ENCODE assay signal across 1 cellular context in the genomic region with DNA sequence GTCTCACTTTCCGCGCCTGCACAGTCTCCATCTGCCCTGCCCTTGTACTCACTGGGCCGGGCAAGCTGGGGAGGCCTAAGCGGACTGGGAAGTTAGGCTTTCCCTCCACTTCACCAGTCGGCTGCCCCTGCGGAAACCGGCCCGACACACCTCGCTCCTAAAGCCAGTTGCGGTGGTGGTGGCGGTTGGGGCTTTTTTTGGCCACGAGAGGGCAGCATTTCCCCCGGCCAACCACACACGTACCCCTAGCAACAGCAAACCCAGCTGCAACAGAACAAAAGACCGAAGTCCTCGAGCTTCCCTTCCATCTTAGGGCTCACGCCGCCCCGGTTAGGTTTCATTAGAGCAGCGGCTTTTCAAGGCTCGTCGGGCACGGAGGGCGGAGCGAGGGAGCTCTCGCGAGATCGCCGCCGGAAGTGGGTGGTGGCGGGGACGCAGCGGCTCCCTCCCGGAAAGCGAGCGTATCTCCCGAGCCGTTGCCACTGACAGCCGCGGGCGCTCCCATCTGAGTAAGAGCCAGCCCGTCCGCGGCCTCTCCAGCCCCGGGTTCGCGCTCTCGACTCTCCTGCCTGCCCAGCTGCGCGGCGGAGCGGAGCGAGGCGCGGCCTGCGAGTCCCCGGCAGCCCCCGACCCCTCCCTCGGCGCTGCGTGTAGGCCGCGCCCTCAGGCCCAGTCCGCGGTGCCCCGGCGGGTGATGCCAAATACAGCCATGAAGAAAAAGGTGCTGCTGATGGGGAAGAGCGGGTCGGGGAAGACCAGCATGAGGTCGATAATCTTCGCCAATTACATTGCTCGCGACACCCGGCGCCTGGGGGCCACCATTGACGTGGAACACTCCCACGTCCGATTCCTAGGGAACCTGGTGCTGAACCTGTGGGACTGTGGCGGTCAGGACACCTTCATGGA.
TF ChIP-seq lines count a peak whose summit lies in the region.

A gene with protein sequence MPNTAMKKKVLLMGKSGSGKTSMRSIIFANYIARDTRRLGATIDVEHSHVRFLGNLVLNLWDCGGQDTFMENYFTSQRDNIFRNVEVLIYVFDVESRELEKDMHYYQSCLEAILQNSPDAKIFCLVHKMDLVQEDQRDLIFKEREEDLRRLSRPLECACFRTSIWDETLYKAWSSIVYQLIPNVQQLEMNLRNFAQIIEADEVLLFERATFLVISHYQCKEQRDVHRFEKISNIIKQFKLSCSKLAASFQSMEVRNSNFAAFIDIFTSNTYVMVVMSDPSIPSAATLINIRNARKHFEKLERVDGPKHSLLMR (plus strand): TSS at position 462 of the 906 bp plus-strand sequence. CDS start 233 bp downstream, at position 695.

TF ChIP-seq in HepG2, 621 proteins besides CTCF, POLR2A, EP300 and RAD21 (continued from another document):
- TF ChIP-seq ZNF317 (CRISPR knock-in tag; IDR thresholded peaks at IDR 0.05) (no peak), SNAI1 (CRISPR knock-in tag; IDR thresholded peaks at IDR 0.05; ENCODE audit: borderline replicate concordance) (0 out of 2 replicates have a peak, but pooled peaks have one; percentile 92), KIAA2018 (CRISPR knock-in tag; IDR thresholded peaks at IDR 0.05; ENCODE audit: borderline replicate concordance) (peak; percentile 96; the same call in 1 of the 2 replicates), REXO4 (CRISPR knock-in tag; IDR thresholded peaks at IDR 0.05; ENCODE audit: borderline replicate concordance) (no peak), ZNF251 (CRISPR knock-in tag; IDR thresholded peaks at IDR 0.05) (no peak), ZNF766 (CRISPR knock-in tag; IDR thresholded peaks at IDR 0.05; ENCODE audit: borderline replicate concordance) (peak; percentile 18; the same call in 1 of the 2 replicates), MAFK (conservative IDR thresholded peaks at IDR 0.05 in 1 of 2, IDR thresholded peaks at IDR 0.05 in 1 of 2; ENCODE audit: low read length in 2 of 2) (0 out of 4 replicates have a peak, but pooled peaks of 1 of the 2 experiments have one; percentile 0), ZNF484 (CRISPR knock-in tag; IDR thresholded peaks at IDR 0.05; ENCODE audit: borderline replicate concordance, low read depth) (no peak), ZSCAN5A (CRISPR knock-in tag; IDR thresholded peaks at IDR 0.05; ENCODE audit: borderline replicate concordance) (peak; percentile 96), ZNF263 (CRISPR knock-in tag; IDR thresholded peaks at IDR 0.05) (peak; percentile 39; the same call in 1 of the 2 replicates), BCLAF1 (IDR thresholded peaks at IDR 0.05) (no peak), SUZ12 (IDR thresholded peaks at IDR 0.05; ENCODE audit: low read depth, low read length) (no peak), PTBP1 (IDR thresholded peaks at IDR 0.05; ENCODE audit: low read depth, low read length, poor library complexity, severe bottlenecking) (no peak), RBM39 (IDR thresholded peaks at IDR 0.05; ENCODE audit: low read depth, low read length, poor library complexity, severe bottlenecking) (peak; percentile 65)
- TF ChIP-seq, protein P1, sequence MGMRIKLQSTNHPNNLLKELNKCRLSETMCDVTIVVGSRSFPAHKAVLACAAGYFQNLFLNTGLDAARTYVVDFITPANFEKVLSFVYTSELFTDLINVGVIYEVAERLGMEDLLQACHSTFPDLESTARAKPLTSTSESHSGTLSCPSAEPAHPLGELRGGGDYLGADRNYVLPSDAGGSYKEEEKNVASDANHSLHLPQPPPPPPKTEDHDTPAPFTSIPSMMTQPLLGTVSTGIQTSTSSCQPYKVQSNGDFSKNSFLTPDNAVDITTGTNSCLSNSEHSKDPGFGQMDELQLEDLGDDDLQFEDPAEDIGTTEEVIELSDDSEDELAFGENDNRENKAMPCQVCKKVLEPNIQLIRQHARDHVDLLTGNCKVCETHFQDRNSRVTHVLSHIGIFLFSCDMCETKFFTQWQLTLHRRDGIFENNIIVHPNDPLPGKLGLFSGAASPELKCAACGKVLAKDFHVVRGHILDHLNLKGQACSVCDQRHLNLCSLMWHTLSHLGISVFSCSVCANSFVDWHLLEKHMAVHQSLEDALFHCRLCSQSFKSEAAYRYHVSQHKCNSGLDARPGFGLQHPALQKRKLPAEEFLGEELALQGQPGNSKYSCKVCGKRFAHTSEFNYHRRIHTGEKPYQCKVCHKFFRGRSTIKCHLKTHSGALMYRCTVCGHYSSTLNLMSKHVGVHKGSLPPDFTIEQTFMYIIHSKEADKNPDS (CRISPR knock-in tag; IDR thresholded peaks at IDR 0.05) = no peak; the same call in 1 of the 2 replicates
- TF ChIP-seq, protein P2, sequence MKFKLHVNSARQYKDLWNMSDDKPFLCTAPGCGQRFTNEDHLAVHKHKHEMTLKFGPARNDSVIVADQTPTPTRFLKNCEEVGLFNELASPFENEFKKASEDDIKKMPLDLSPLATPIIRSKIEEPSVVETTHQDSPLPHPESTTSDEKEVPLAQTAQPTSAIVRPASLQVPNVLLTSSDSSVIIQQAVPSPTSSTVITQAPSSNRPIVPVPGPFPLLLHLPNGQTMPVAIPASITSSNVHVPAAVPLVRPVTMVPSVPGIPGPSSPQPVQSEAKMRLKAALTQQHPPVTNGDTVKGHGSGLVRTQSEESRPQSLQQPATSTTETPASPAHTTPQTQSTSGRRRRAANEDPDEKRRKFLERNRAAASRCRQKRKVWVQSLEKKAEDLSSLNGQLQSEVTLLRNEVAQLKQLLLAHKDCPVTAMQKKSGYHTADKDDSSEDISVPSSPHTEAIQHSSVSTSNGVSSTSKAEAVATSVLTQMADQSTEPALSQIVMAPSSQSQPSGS (CRISPR knock-in tag; IDR thresholded peaks at IDR 0.05) = 0 out of 2 replicates have a peak, but pooled peaks have one; percentile 23
- TF ChIP-seq, protein P3, sequence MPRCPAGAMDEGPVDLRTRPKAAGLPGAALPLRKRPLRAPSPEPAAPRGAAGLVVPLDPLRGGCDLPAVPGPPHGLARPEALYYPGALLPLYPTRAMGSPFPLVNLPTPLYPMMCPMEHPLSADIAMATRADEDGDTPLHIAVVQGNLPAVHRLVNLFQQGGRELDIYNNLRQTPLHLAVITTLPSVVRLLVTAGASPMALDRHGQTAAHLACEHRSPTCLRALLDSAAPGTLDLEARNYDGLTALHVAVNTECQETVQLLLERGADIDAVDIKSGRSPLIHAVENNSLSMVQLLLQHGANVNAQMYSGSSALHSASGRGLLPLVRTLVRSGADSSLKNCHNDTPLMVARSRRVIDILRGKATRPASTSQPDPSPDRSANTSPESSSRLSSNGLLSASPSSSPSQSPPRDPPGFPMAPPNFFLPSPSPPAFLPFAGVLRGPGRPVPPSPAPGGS (CRISPR knock-in tag; IDR thresholded peaks at IDR 0.05) = peak; percentile 90; the same call in 1 of the 2 replicates
- TF ChIP-seq, protein P4, sequence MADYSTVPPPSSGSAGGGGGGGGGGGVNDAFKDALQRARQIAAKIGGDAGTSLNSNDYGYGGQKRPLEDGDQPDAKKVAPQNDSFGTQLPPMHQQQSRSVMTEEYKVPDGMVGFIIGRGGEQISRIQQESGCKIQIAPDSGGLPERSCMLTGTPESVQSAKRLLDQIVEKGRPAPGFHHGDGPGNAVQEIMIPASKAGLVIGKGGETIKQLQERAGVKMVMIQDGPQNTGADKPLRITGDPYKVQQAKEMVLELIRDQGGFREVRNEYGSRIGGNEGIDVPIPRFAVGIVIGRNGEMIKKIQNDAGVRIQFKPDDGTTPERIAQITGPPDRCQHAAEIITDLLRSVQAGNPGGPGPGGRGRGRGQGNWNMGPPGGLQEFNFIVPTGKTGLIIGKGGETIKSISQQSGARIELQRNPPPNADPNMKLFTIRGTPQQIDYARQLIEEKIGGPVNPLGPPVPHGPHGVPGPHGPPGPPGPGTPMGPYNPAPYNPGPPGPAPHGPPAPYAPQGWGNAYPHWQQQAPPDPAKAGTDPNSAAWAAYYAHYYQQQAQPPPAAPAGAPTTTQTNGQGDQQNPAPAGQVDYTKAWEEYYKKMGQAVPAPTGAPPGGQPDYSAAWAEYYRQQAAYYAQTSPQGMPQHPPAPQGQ (CRISPR knock-in tag; IDR thresholded peaks at IDR 0.05; ENCODE audit: borderline replicate concordance) = peak; percentile 76; the same call in 1 of the 2 replicates
